8 cellular contexts compared by ENCODE assay signal in genomic region chr1:2416403-2416802, GRCh38. TPM values are rescaled to one million over a fixed set of nuclear protein-coding genes. Genes with fewer than 3 reads are reported as not detected.
A peak's percentile ranks its signal among the peaks of the same experiment; 100 is the strongest.
DNase-seq lines count a peak whose midpoint lies in the region; ATAC-seq and TF ChIP-seq lines count a peak whose summit lies in the region.

No MANE protein-coding gene starts in this region.

- CTCF ChIA-PET in activated naive CD4-positive, alpha-beta T cell treated with anti-CD3 and anti-CD28 coated beads for 36 hours (lab: Charles Lee), result interaction anchor here (0.7 to 2.0 kb wide), 7 partner anchors 13 to 277 kb away, joined by 3 to 19 read pairs (median 4); partner anchors contain the start of gene FAAP20
- CTCF ChIA-PET in SK-N-SH (lab: Yijun Ruan, JAX), result interaction anchor here (0.8 to 4.0 kb wide), 4 partner anchors 14 to 222 kb away, joined by 3 to 44 read pairs (median 8); partner anchors contain the start of gene FAAP20

- peaks cover 8% of the 10 kb centered on the region for H3K79me2 ChIP-seq in SK-N-SH (ENCODE audit: insufficient read depth)

- no peak overlapping the region for H3K27ac ChIP-seq in SK-N-SH (ENCODE audit: low read depth in 2 of 2, low read length in 1 of 2)

- no peaks in the 10 kb centered on the region for H3F3A ChIP-seq in SK-N-SH (replicated peaks; ENCODE audit: insufficient read depth)

- peaks cover 32% of the 10 kb centered on the region for H3K4me1 Mint-ChIP-seq in activated naive CD4-positive, alpha-beta T cell treated with anti-CD3 and anti-CD28 coated beads for 36 hours (ENCODE audit: low read depth)
- H3K4me1 Mint-ChIP-seq in natural killer cell treated with Interleukin-12 subunit alpha and Interleukin-12 subunit beta and Interleukin-15 and Interleukin-18, amount 100 ng/mL, for 72 hours (ENCODE audit: low read depth in 2 of 2), result peaks cover 24% of the 10 kb centered on the region in 2 donors

- no peaks in the 10 kb centered on the region for H4K20me1 ChIP-seq in SK-N-SH (ENCODE audit: insufficient read depth)

- 68% methylated on average over 5 of the region's 12 CpGs for WGBS in SK-N-SH (ENCODE audit: low lambda C conversion rate)

- H3K9me3 Mint-ChIP-seq in activated naive CD4-positive, alpha-beta T cell treated with anti-CD3 and anti-CD28 coated beads for 36 hours, result no peaks in the 10 kb centered on the region
- H3K9me3 Mint-ChIP-seq in natural killer cell treated with Interleukin-12 subunit alpha and Interleukin-12 subunit beta and Interleukin-15 and Interleukin-18, amount 100 ng/mL, for 72 hours, result no peaks in the 10 kb centered on the region

- intact Hi-C loops in activated naive CD4-positive, alpha-beta T cell treated with anti-CD3 and anti-CD28 coated beads for 36 hours (cut with micrococcal nuclease), result loop anchor here (10.0 kb wide), 1 partner anchor 388 kb away; the partner anchor contains the start of gene TTC34

- H3K9me2 ChIP-seq in SK-N-SH, result no peaks in the 10 kb centered on the region

- no peak for ATAC-seq in natural killer cell treated with Interleukin-12 subunit alpha and Interleukin-12 subunit beta and Interleukin-15 and Interleukin-18, amount 100 ng/mL, for 72 hours
- no peak for ATAC-seq in left lobe of liver

- H3K4me2 ChIP-seq in SK-N-SH, result no peak overlapping the region

- H3K27ac Mint-ChIP-seq in activated naive CD4-positive, alpha-beta T cell treated with anti-CD3 and anti-CD28 coated beads for 36 hours, result peak overlapping the region; percentile 10
- H3K27ac Mint-ChIP-seq in natural killer cell treated with Interleukin-12 subunit alpha and Interleukin-12 subunit beta and Interleukin-15 and Interleukin-18, amount 100 ng/mL, for 72 hours, result peak overlapping the region; percentile 74 to 90

- H3K9me3 ChIP-seq in SK-N-SH, result no peaks in the 10 kb centered on the region

- no peak for TF ChIP-seq EP300 in SK-N-SH (IDR thresholded peaks at IDR 0.05; ENCODE audit: borderline replicate concordance in 1 of 2, low read depth in 1 of 2, low read length in 1 of 2)

- H3K4me3 ChIP-seq in LNCaP clone FGC (ENCODE audit: low read depth, low read length) (peak overlapping the region; percentile 27), SK-N-SH (ENCODE audit: low read depth in 2 of 2, low read length in 1 of 2) (no peak overlapping the region)

- no peak overlapping the region for H2AFZ ChIP-seq in SK-N-SH (ENCODE audit: low read depth)

- DNase-seq in COR-L47 (lab: John Stamatoyannopoulos, UW) (peak; percentile 55), LNCaP clone FGC (ENCODE audit: low read depth) (no peak), NCI-H2196 treated with DMSO at 0.1 percent for 48 hours (lab: John Stamatoyannopoulos, UW; ENCODE audit: unreplicated experiment) (no peak), NCI-H1105 treated with DMSO at 0.1 percent for 48 hours (lab: John Stamatoyannopoulos, UW) (no peak), left lobe of liver (ENCODE audit: low spot score) (no peak), SK-N-SH (no peak)
- peak; percentile 53 for DNase-seq in activated naive CD4-positive, alpha-beta T cell treated with anti-CD3 and anti-CD28 coated beads for 36 hours
- DNase-seq in natural killer cell treated with Interleukin-12 subunit alpha and Interleukin-12 subunit beta and Interleukin-15 and Interleukin-18, amount 100 ng/mL, for 72 hours (ENCODE audit: low spot score), result no peak

- H3K36me3 Mint-ChIP-seq in activated naive CD4-positive, alpha-beta T cell treated with anti-CD3 and anti-CD28 coated beads for 36 hours (ENCODE audit: low read depth), result no peaks in the 10 kb centered on the region
- H3K36me3 Mint-ChIP-seq in natural killer cell treated with Interleukin-12 subunit alpha and Interleukin-12 subunit beta and Interleukin-15 and Interleukin-18, amount 100 ng/mL, for 72 hours, result no peaks in the 10 kb centered on the region

- H3K9ac ChIP-seq in SK-N-SH, result no peak overlapping the region

- no peaks in the 10 kb centered on the region for H3K36me3 ChIP-seq in SK-N-SH (replicated peaks in 1 of 2; ENCODE audit: control insufficient read depth in 1 of 2, insufficient read depth in 2 of 2, low read length in 1 of 2)

- TF ChIP-seq CTCF in LNCaP clone FGC (IDR thresholded peaks at IDR 0.05; ENCODE audit: control insufficient read depth, extremely low read depth, insufficient read depth), result no peak
- no peak for TF ChIP-seq CTCF in SK-N-SH (IDR thresholded peaks at IDR 0.05)

- POLR2A ChIA-PET in SK-N-SH (lab: Yijun Ruan, JAX), result interaction anchor here (0.7 kb wide), 1 partner anchor 45 kb away, joined by 3 read pairs; no protein-coding TSS in a partner anchor

- H3K27me3 Mint-ChIP-seq in activated naive CD4-positive, alpha-beta T cell treated with anti-CD3 and anti-CD28 coated beads for 36 hours (ENCODE audit: low read depth), result no peaks in the 10 kb centered on the region
- H3K27me3 Mint-ChIP-seq in natural killer cell treated with Interleukin-12 subunit alpha and Interleukin-12 subunit beta and Interleukin-15 and Interleukin-18, amount 100 ng/mL, for 72 hours, result no peaks in the 10 kb centered on the region

- no peak for TF ChIP-seq RAD21 in SK-N-SH (IDR thresholded peaks at IDR 0.05; ENCODE audit: low read length)

- H3K4me1 ChIP-seq in SK-N-SH (ENCODE audit: control insufficient read depth in 1 of 2, insufficient read depth in 2 of 2, low read depth in 1 of 2, low read length in 1 of 2), result peaks cover 7 to 34% of the 10 kb centered on the region in 2 experiments; a peak in 1 of 4 replicates

- peaks cover 35% of the 10 kb centered on the region for H3K27me3 ChIP-seq in SK-N-SH (ENCODE audit: insufficient read depth)

- H3K4me3 Mint-ChIP-seq in activated naive CD4-positive, alpha-beta T cell treated with anti-CD3 and anti-CD28 coated beads for 36 hours, result peak overlapping the region; percentile 69
- peak overlapping the region; percentile 82 for H3K4me3 Mint-ChIP-seq in natural killer cell treated with Interleukin-12 subunit alpha and Interleukin-12 subunit beta and Interleukin-15 and Interleukin-18, amount 100 ng/mL, for 72 hours

TF ChIP-seq in SK-N-SH, 30 proteins besides CTCF, POLR2A, EP300 and RAD21:
- TF ChIP-seq FOSL2 (IDR thresholded peaks at IDR 0.05; ENCODE audit: borderline replicate concordance, low read depth) (no peak), SIN3A (IDR thresholded peaks at IDR 0.05; ENCODE audit: borderline replicate concordance, low read depth, low read length) (no peak), TAF1 (IDR thresholded peaks at IDR 0.05; ENCODE audit: borderline replicate concordance, low read depth, low read length) (no peak), MXI1 (IDR thresholded peaks at IDR 0.05; ENCODE audit: low read depth, low read length) (no peak), TEAD4 (IDR thresholded peaks at IDR 0.05; ENCODE audit: borderline replicate concordance, insufficient read depth) (no peak), PBX3 (IDR thresholded peaks at IDR 0.05) (no peak)

RNA-seq across cellular contexts. Expression of gene PEX10, which starts 4.0 kb away (rescaled TPM):
- total RNA-seq in activated naive CD4-positive, alpha-beta T cell treated with anti-CD3 and anti-CD28 coated beads for 36 hours, result 1 to 10 TPM; 8.6 to 9.1 TPM
- 10 to 100 TPM; 10.7 to 18.9 TPM for total RNA-seq in natural killer cell treated with Interleukin-12 subunit alpha and Interleukin-12 subunit beta and Interleukin-15 and Interleukin-18, amount 100 ng/mL, for 72 hours
- total RNA-seq in left lobe of liver, result 10.3 TPM
- 25.7 and 28.6 TPM in 2 replicates for polyA plus RNA-seq in SK-N-SH (2012; rRNA removed)
- 15.1 and 21.5 TPM in 2 replicates for polyA plus RNA-seq in SK-N-SH (2012; cell fraction: cytosol; rRNA removed)
- polyA plus RNA-seq in SK-N-SH (2012; cell fraction: nucleus; rRNA removed), result 36.3 and 37.8 TPM in 2 replicates

RNA-seq across cellular contexts. Expression of gene RER1, which starts 24.8 kb away (rescaled TPM):
- 100 to 1,000 TPM; 115 to 124 TPM for total RNA-seq in activated naive CD4-positive, alpha-beta T cell treated with anti-CD3 and anti-CD28 coated beads for 36 hours
- 100 to 1,000 TPM; 139 to 161 TPM for total RNA-seq in natural killer cell treated with Interleukin-12 subunit alpha and Interleukin-12 subunit beta and Interleukin-15 and Interleukin-18, amount 100 ng/mL, for 72 hours
- total RNA-seq in left lobe of liver, result 163 TPM
- polyA plus RNA-seq in SK-N-SH (2012; rRNA removed), result 181 and 189 TPM in 2 replicates
- 176 and 236 TPM in 2 replicates for polyA plus RNA-seq in SK-N-SH (2012; cell fraction: cytosol; rRNA removed)
- 214 and 301 TPM in 2 replicates for polyA plus RNA-seq in SK-N-SH (2012; cell fraction: nucleus; rRNA removed)

RNA-seq across cellular contexts. Expression of gene MORN1, which starts 25.0 kb away (rescaled TPM):
- 1 to 10 TPM; 3.2 to 4.9 TPM for total RNA-seq in activated naive CD4-positive, alpha-beta T cell treated with anti-CD3 and anti-CD28 coated beads for 36 hours
- total RNA-seq in natural killer cell treated with Interleukin-12 subunit alpha and Interleukin-12 subunit beta and Interleukin-15 and Interleukin-18, amount 100 ng/mL, for 72 hours, result 1 to 10 TPM; 4.0 to 7.5 TPM
- 6.7 TPM for total RNA-seq in left lobe of liver
- polyA plus RNA-seq in SK-N-SH (2012; rRNA removed), result 13.7 and 16.3 TPM in 2 replicates
- 9.6 and 10.3 TPM in 2 replicates for polyA plus RNA-seq in SK-N-SH (2012; cell fraction: cytosol; rRNA removed)
- 35.5 and 38.1 TPM in 2 replicates for polyA plus RNA-seq in SK-N-SH (2012; cell fraction: nucleus; rRNA removed)

RNA-seq across cellular contexts. Expression of gene PLCH2, which starts 59.7 kb away (rescaled TPM):
- 1 to 10 TPM; 2.1 TPM for total RNA-seq in activated naive CD4-positive, alpha-beta T cell treated with anti-CD3 and anti-CD28 coated beads for 36 hours
- total RNA-seq in natural killer cell treated with Interleukin-12 subunit alpha and Interleukin-12 subunit beta and Interleukin-15 and Interleukin-18, amount 100 ng/mL, for 72 hours, result 1 to 10 TPM; 5.5 to 6.9 TPM
- total RNA-seq in left lobe of liver, result 3.4 TPM
- 0.08 and 0.18 TPM in 2 replicates for polyA plus RNA-seq in SK-N-SH (2012; rRNA removed)
- polyA plus RNA-seq in SK-N-SH (2012; cell fraction: cytosol; rRNA removed), result 0.06 and 0.16 TPM in 2 replicates
- polyA plus RNA-seq in SK-N-SH (2012; cell fraction: nucleus; rRNA removed), result 0.68 and 0.74 TPM in 2 replicates

Comparison
In these comparisons a context has a peak if more than half of its experiments do, and no peak if none do; other contexts are left out.
1. DNase-seq: peak in COR-L47 (single experiment) and activated naive CD4-positive, alpha-beta T cell treated with anti-CD3 and anti-CD28 coated beads for 36 hours (single experiment); none in LNCaP clone FGC (single experiment), natural killer cell treated with Interleukin-12 subunit alpha and Interleukin-12 subunit beta and Interleukin-15 and Interleukin-18, amount 100 ng/mL, for 72 hours (single experiment), NCI-H2196 treated with DMSO at 0.1 percent for 48 hours (single experiment), NCI-H1105 treated with DMSO at 0.1 percent for 48 hours (single experiment), left lobe of liver (single experiment) and SK-N-SH (single experiment).